Comparison of ENCODE assay signal across 8 cellular contexts in genomic region chr11:78188012-78188808, GRCh38. TPM values are rescaled to one million over a fixed set of nuclear protein-coding genes. Genes with fewer than 3 reads are reported as not detected.
DNase-seq lines count a peak whose midpoint lies in the region; ATAC-seq, FAIRE-seq and TF ChIP-seq lines count a peak whose summit lies in the region.

Gene KCTD21, minus strand, starts transcription at chr11:78188626. Its CDS starts 14,072 bp downstream, at chr11:78174554.

- H3K27ac Mint-ChIP-seq in Caco-2 (ENCODE audit: unreplicated experiment) (peak within 1 kb of the TSS; percentile 84), memory B cell (peak within 1 kb of the TSS; percentile 73)
- H3K27ac Mint-ChIP-seq in effector memory CD8-positive, alpha-beta T cell = peak within 1 kb of the TSS; percentile 85 to 88

- no TSS peak for BruUV-seq in Caco-2 (replicated peaks; lab: Mats Ljungman, UMichigan)

- DNase-seq in Caco-2 (peak; percentile 99 to 100), HTR-8/SVneo (ENCODE audit: insufficient read length, low spot score) (peak; percentile 98), NOMO-1 treated with DMSO at 0.1 percent for 48 hours (lab: John Stamatoyannopoulos, UW; ENCODE audit: unreplicated experiment) (peak; percentile 99), memory B cell (ENCODE audit: low spot score in 2 of 2) (peak; percentile 84 to 86)
- DNase-seq in activated CD8-positive, alpha-beta memory T cell treated with anti-CD3 and anti-CD28 coated beads for 48 hours (ENCODE audit: low read depth in 2 of 3, low spot score in 2 of 3) = peak; percentile 69 to 78 (median 72)
- DNase-seq in effector memory CD8-positive, alpha-beta T cell = peak; percentile 86 to 87 (median 86)
- peak; percentile 81 for DNase-seq in stimulated activated CD8-positive, alpha-beta memory T cell treated with anti-CD3 and anti-CD28 coated beads, Interleukin-12 subunit alpha, Interleukin-12 subunit beta, amount 100 ng/mL, for 1 hour (ENCODE audit: low read depth)

- POLR2A ChIA-PET in Caco-2 (lab: Charles Lee) = interaction anchor here (0.6 to 2.2 kb wide), 6 partner anchors 49 to 386 kb away, joined by 3 to 32 read pairs (median 4); partner anchors contain the start of genes ALG8 and NARS2

- peak; percentile 94 for FAIRE-seq in HTR-8/SVneo (lab: Jason Lieb, UNC)

- H3K27me3 Mint-ChIP-seq in Caco-2 (ENCODE audit: insufficient read depth, unreplicated experiment) (no peaks in the 10 kb centered on the region), memory B cell (no peaks in the 10 kb centered on the region)
- H3K27me3 Mint-ChIP-seq in effector memory CD8-positive, alpha-beta T cell = no peaks in the 10 kb centered on the region

- no peak for TF ChIP-seq CTCF in Caco-2 (IDR thresholded peaks at IDR 0.05; ENCODE audit: insufficient read depth in 1 of 2, low read depth in 1 of 2, low read length in 1 of 2, severe bottlenecking in 1 of 2, unreplicated experiment in 1 of 2)

- ATAC-seq in GM21381 (IDR thresholded peaks at IDR 0.05; ENCODE audit: unreplicated experiment) (peak; percentile 93), memory B cell (ENCODE audit: low read depth) (peak; percentile 93)
- ATAC-seq in effector memory CD8-positive, alpha-beta T cell (replicated peaks) = peak; percentile 86

- H3K27me3 ChIP-seq in Caco-2 (replicated peaks; ENCODE audit: control insufficient read depth, insufficient read depth, low read length) = no peaks in the 10 kb centered on the region

- H3K9me3 Mint-ChIP-seq in Caco-2 (ENCODE audit: unreplicated experiment) (no peaks in the 10 kb centered on the region), memory B cell (no peaks in the 10 kb centered on the region)
- no peaks in the 10 kb centered on the region for H3K9me3 Mint-ChIP-seq in effector memory CD8-positive, alpha-beta T cell

- H3K36me3 Mint-ChIP-seq in Caco-2 (ENCODE audit: insufficient read depth, unreplicated experiment) (peaks cover 16% of the 10 kb centered on the region), memory B cell (peaks cover 2% of the 10 kb centered on the region)
- H3K36me3 Mint-ChIP-seq in effector memory CD8-positive, alpha-beta T cell (ENCODE audit: insufficient read depth) = peaks cover 18% of the 10 kb centered on the region

- H3K4me1 ChIP-seq in Caco-2 = peaks cover 28% of the 10 kb centered on the region

- H3K4me3 Mint-ChIP-seq in Caco-2 (ENCODE audit: unreplicated experiment) (peak within 1 kb of the TSS; percentile 98), memory B cell (peak within 1 kb of the TSS; percentile 90)
- peak within 1 kb of the TSS; percentile 95 to 97 for H3K4me3 Mint-ChIP-seq in effector memory CD8-positive, alpha-beta T cell

- no peaks in the 10 kb centered on the region for H3K9me3 ChIP-seq in Caco-2

- H3K4me1 Mint-ChIP-seq in Caco-2 (ENCODE audit: low read depth, unreplicated experiment) (peaks cover 37% of the 10 kb centered on the region), memory B cell (peaks cover 30% of the 10 kb centered on the region)
- H3K4me1 Mint-ChIP-seq in effector memory CD8-positive, alpha-beta T cell (ENCODE audit: low read depth in 2 of 2) = peaks cover 32 to 42% of the 10 kb centered on the region in 2 donors

- H3K4me3 ChIP-seq in Caco-2 (ENCODE audit: low read depth, low read length) = peak within 1 kb of the TSS; percentile 82

- CTCF ChIA-PET in Caco-2 (lab: Charles Lee) = interaction anchor here (0.5 to 1.5 kb wide), 13 partner anchors 9 to 381 kb away, joined by 3 to 8 read pairs (median 3); partner anchors contain the start of gene ALG8

- intact Hi-C loops in Caco-2 (cut with micrococcal nuclease; ENCODE audit: unreplicated experiment) = loop anchor here (1.0 to 5.0 kb wide), 5 partner anchors 39 to 194 kb away; partner anchors contain the start of genes ALG8 and NDUFC2

- no peaks in the 10 kb centered on the region for H3K36me3 ChIP-seq in Caco-2 (ENCODE audit: control insufficient read depth, insufficient read depth, low read length)

RNA-seq across cellular contexts. Expression of gene KCTD21, which starts in this region (rescaled TPM):
- total RNA-seq in Caco-2 (2022) = 6.4 and 10.4 TPM in 2 replicates

Comparison
In these comparisons a context has a peak if more than half of its experiments do, and no peak if none do; other contexts are left out.
1. Peak in every context shown above with its lines: DNase-seq, ATAC-seq and H3K4me3 ChIP-seq.